Comparison of ENCODE assay signal across 25 cellular contexts in genomic region chr18:1691860-1692259, GRCh38.
DNase-seq lines count a peak whose midpoint lies in the region; ATAC-seq, FAIRE-seq and TF ChIP-seq lines count a peak whose summit lies in the region.
"Had no signal": no experiment of that assay in that cellular context is flagged by ENCODE, and none has a peak within 500 bp of the region (broad histone marks: within the 10 kb centered on the region; RNA-seq: fewer than 3 reads in every experiment).

No MANE protein-coding gene starts in this region.

- H3K4me3 ChIP-seq in Loucy (ENCODE audit: low read length, poor library complexity, severe bottlenecking): no peak overlapping the region
- H3K4me3 ChIP-seq in K562: no peak overlapping the region
- H3K4me3 ChIP-seq in breast epithelium: no peak overlapping the region
- no peak overlapping the region for H3K4me3 ChIP-seq in BE2C (ENCODE audit: low read depth, low read length)
- H3K4me3 ChIP-seq: BLaER1 treated with 17β-estradiol and CSF1 and Interleukin-3, amounts not matched to agents 10 nM and 100 nM had no signal

- no peaks in the 10 kb centered on the region for H3K9me3 ChIP-seq in Loucy (ENCODE audit: insufficient read depth, low read depth, low read length)
- no peaks in the 10 kb centered on the region for H3K9me3 ChIP-seq in K562 (replicated peaks; ENCODE audit: control insufficient read depth, insufficient read depth, low read depth, low read length)
- H3K9me3 ChIP-seq in breast epithelium: peaks cover 0 to 3% of the 10 kb centered on the region in 2 donors
- H3K9me3 ChIP-seq in BE2C: no peaks in the 10 kb centered on the region
- H3K9me3 ChIP-seq: Caco-2 had no signal

- TF ChIP-seq CTCF in Loucy (conservative IDR thresholded peaks at IDR 0.05; ENCODE audit: low read length) (0 out of 2 replicates have a peak, but pooled peaks have one; percentile 5), K562 (IDR thresholded peaks at IDR 0.05 in 2 of 3, conservative IDR thresholded peaks at IDR 0.05 in 1 of 3; ENCODE audit: insufficient read depth in 2 of 3, low read depth in 1 of 3, low read length in 3 of 3) (peak in 1 of 3 experiments; percentile 25; a peak in 1 of 6 replicates), breast epithelium (IDR thresholded peaks at IDR 0.05) (no peak), BE2C (IDR thresholded peaks at IDR 0.05; ENCODE audit: low read depth, low read length) (no peak)

- no peaks in the 10 kb centered on the region for H3K9me1 ChIP-seq in K562 (ENCODE audit: control insufficient read depth, insufficient read depth, low read length)

- H3K4me1 ChIP-seq in Loucy (ENCODE audit: insufficient read depth, low read length, poor library complexity, severe bottlenecking): no peaks in the 10 kb centered on the region
- no peaks in the 10 kb centered on the region for H3K4me1 ChIP-seq in K562 (replicated peaks in 1 of 2; ENCODE audit: control insufficient read depth in 2 of 2, insufficient read depth in 2 of 2, low read length in 2 of 2)
- H3K4me1 ChIP-seq in breast epithelium: no peaks in the 10 kb centered on the region
- no peaks in the 10 kb centered on the region for H3K4me1 ChIP-seq in BE2C
- H3K4me1 ChIP-seq: BLaER1 treated with 17β-estradiol and CSF1 and Interleukin-3, amounts not matched to agents 10 nM and 100 nM; Caco-2 had no signal

- H3K9ac ChIP-seq in Loucy (ENCODE audit: low read depth, low read length, poor library complexity, severe bottlenecking) (no peak overlapping the region), K562 (ENCODE audit: insufficient read depth in 1 of 2, low read depth in 2 of 2, low read length in 2 of 2) (no peak overlapping the region)
- H3K9ac ChIP-seq: BLaER1 treated with 17β-estradiol and CSF1 and Interleukin-3, amounts not matched to agents 10 nM and 100 nM had no signal

- POLR2A ChIA-PET in K562 (lab: Yijun Ruan, JAX): interaction anchor here (1.0 kb wide), 1 partner anchor 17 kb away, joined by 4 read pairs; no protein-coding TSS in a partner anchor

- FAIRE-seq in K562 (lab: Jason Lieb, UNC): no peak
- FAIRE-seq: A204.1, GM12891, GM18507 had no signal

- intact Hi-C loops in K562 (cut with micrococcal nuclease): no loop called here
- intact Hi-C loops in breast epithelium (cut with DNase I; ENCODE audit: low total_unique reads): no loop called here

- no peak for TF ChIP-seq EP300 in K562 (IDR thresholded peaks at IDR 0.05; ENCODE audit: low read length)

- no peak for TF ChIP-seq POLR2A in K562 (conservative IDR thresholded peaks at IDR 0.05)
- TF ChIP-seq POLR2A in breast epithelium (IDR thresholded peaks at IDR 0.05): no peak

- 0 out of 2 replicates have a peak overlapping the region, but pooled peaks have one; percentile 9 for H2AFZ ChIP-seq in Loucy (ENCODE audit: low read length)
- H2AFZ ChIP-seq in K562 (ENCODE audit: low read depth, low read length): peak overlapping the region; percentile 22; the same call in 1 of the 2 replicates

- H3K9me2 ChIP-seq in Loucy (replicated peaks; ENCODE audit: low read depth, low read length): no peaks in the 10 kb centered on the region

- no peaks in the 10 kb centered on the region for H3F3A ChIP-seq in Loucy (ENCODE audit: low read depth)

- DNase-seq in OCI-M1 (lab: John Stamatoyannopoulos, UW) (peak; percentile 39), K562 (ENCODE audit: extremely low read depth in 1 of 4, low spot score in 3 of 4) (peak in 1 of 4 experiments; percentile 8), SIG-M5 (lab: John Stamatoyannopoulos, UW) (no peak), cerebellar nuclear complex (lab: John Stamatoyannopoulos, UW) (no peak), breast epithelium (ENCODE audit: low spot score in 2 of 2) (no peak), BE2C (no peak)
- DNase-seq: 8988T; ACHN; Caco-2; Calu3; CD4-positive, alpha-beta T cell; CD8-positive, alpha-beta T cell; DMS 273 treated with DMSO at 0.1 percent for 48 hours; DMS153; DMS53; DMS79; DND-41; EL; GDM1 had no signal

- H3K36me3 ChIP-seq in Loucy (ENCODE audit: insufficient read depth, low read length) (no peaks in the 10 kb centered on the region), K562 (ENCODE audit: control insufficient read depth, insufficient read depth, low read length) (no peaks in the 10 kb centered on the region), breast epithelium (no peaks in the 10 kb centered on the region), BE2C (no peaks in the 10 kb centered on the region)
- H3K36me3 ChIP-seq: BLaER1 treated with 17β-estradiol and CSF1 and Interleukin-3, amounts not matched to agents 10 nM and 100 nM had no signal

- peak; percentile 13 to 27; a peak in 2 of 4 replicates for TF ChIP-seq RAD21 in K562 (CRISPR knock-in tag; conservative IDR thresholded peaks at IDR 0.05 in 1 of 2, IDR thresholded peaks at IDR 0.05 in 1 of 2)

- 14% methylated on average over 2 of the region's 2 CpGs for WGBS in K562 (ENCODE audit: insufficient coverage, low coverage, missing lambda C conversion rate)

- CTCF ChIA-PET in K562 (lab: Yijun Ruan, JAX; ENCODE audit: low intra/inter-chr PET ratio): no interaction called here

- H3K27me3 ChIP-seq in Loucy (ENCODE audit: insufficient read depth, low read length, poor library complexity, severe bottlenecking) (no peaks in the 10 kb centered on the region), K562 (ENCODE audit: control insufficient read depth in 2 of 2, insufficient read depth in 2 of 2, low read length in 2 of 2) (no peaks in the 10 kb centered on the region), breast epithelium (no peaks in the 10 kb centered on the region), BE2C (no peaks in the 10 kb centered on the region)
- H3K27me3 ChIP-seq: BLaER1 treated with 17β-estradiol and CSF1 and Interleukin-3, amounts not matched to agents 10 nM and 100 nM had no signal

- H3K27ac ChIP-seq in K562 (ENCODE audit: extremely low read depth, low read depth, low read length): no peak overlapping the region
- H3K27ac ChIP-seq in breast epithelium: no peak overlapping the region
- H3K27ac ChIP-seq: BLaER1 treated with 17β-estradiol and CSF1 and Interleukin-3, amounts not matched to agents 10 nM and 100 nM; C4-2B had no signal

- H4K20me1 ChIP-seq in Loucy (ENCODE audit: insufficient read depth, low read length, poor library complexity, severe bottlenecking) (no peaks in the 10 kb centered on the region), K562 (replicated peaks; ENCODE audit: control insufficient read depth, insufficient read depth, low read length) (no peaks in the 10 kb centered on the region)
- H4K20me1 ChIP-seq: BLaER1 treated with 17β-estradiol and CSF1 and Interleukin-3, amounts not matched to agents 10 nM and 100 nM had no signal

- in situ Hi-C loops in K562 (cut with MboI): no loop called here

- BruUV-seq in K562 (replicated peaks; lab: Mats Ljungman, UMichigan): no TSS peak

- H3K79me2 ChIP-seq in Loucy (ENCODE audit: insufficient read depth, low read length) (no peaks in the 10 kb centered on the region), K562 (ENCODE audit: control insufficient read depth, insufficient read depth, low read length) (no peaks in the 10 kb centered on the region)

- no peak overlapping the region for H3K4me2 ChIP-seq in Loucy (ENCODE audit: low read depth, low read length, poor library complexity, severe bottlenecking)
- H3K4me2 ChIP-seq in K562 (ENCODE audit: insufficient read depth, low read length): no peak overlapping the region
- H3K4me2 ChIP-seq: BLaER1 treated with 17β-estradiol and CSF1 and Interleukin-3, amounts not matched to agents 10 nM and 100 nM had no signal

- ATAC-seq in K562: peak; percentile 53; the same call in 2 of the 3 replicates
- ATAC-seq: CD8-positive, alpha-beta T cell had no signal

TF ChIP-seq in K562, 482 proteins besides CTCF, POLR2A, EP300 and RAD21 (continues in another document):
- no peak for TF ChIP-seq ZNF217 (CRISPR knock-in tag; IDR thresholded peaks at IDR 0.05)
- no peak for TF ChIP-seq NFIX (CRISPR knock-in tag; IDR thresholded peaks at IDR 0.05; ENCODE audit: low read depth)
- no peak for TF ChIP-seq ZNF507 (tag; conservative IDR thresholded peaks at IDR 0.05)
- no peak for TF ChIP-seq RNF2 (IDR thresholded peaks at IDR 0.05)
- TF ChIP-seq, protein P1, sequence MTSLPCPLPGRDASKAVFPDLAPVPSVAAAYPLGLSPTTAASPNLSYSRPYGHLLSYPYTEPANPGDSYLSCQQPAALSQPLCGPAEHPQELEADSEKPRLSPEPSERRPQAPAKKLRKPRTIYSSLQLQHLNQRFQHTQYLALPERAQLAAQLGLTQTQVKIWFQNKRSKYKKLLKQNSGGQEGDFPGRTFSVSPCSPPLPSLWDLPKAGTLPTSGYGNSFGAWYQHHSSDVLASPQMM (CRISPR knock-in tag; IDR thresholded peaks at IDR 0.05): no peak
- TF ChIP-seq KLF1 (tag; IDR thresholded peaks at IDR 0.05): no peak
- TF ChIP-seq ZNF274 (IDR thresholded peaks at IDR 0.05; ENCODE audit: borderline replicate concordance, low read depth, low read length): no peak
- no peak for TF ChIP-seq ETS2 (tag; IDR thresholded peaks at IDR 0.05; ENCODE audit: borderline replicate concordance, poor library complexity, severe bottlenecking)
- TF ChIP-seq DEAF1 (CRISPR knock-in tag; IDR thresholded peaks at IDR 0.05): 0 out of 2 replicates have a peak, but pooled peaks have one; percentile 16
